In genomic region chr12:127389923-127390322, GRCh38 we compare ENCODE assay signal across 12 cellular contexts.
DNase-seq lines count a peak whose midpoint lies in the region; ATAC-seq and TF ChIP-seq lines count a peak whose summit lies in the region.
"Had no signal": no experiment of that assay in that cellular context is flagged by ENCODE, and none has a peak within 500 bp of the region (broad histone marks: within the 10 kb centered on the region; RNA-seq: fewer than 3 reads in every experiment).

No MANE protein-coding gene starts in this region.

- ATAC-seq in IMR-90 (ENCODE audit: low read depth) = 0 out of 2 replicates have a peak, but pooled peaks have one; percentile 24
- ATAC-seq in HG03521 (IDR thresholded peaks at IDR 0.05; ENCODE audit: unreplicated experiment) = no peak
- ATAC-seq in activated naive CD8-positive, alpha-beta T cell treated with anti-CD3 and anti-CD28 coated beads, Interleukin-2, amount 50 U/mL, for 24 hours = no peak
- no peak for ATAC-seq in HG02798 (IDR thresholded peaks at IDR 0.05; ENCODE audit: poor library complexity, unreplicated experiment)

- H3K14ac ChIP-seq in IMR-90 (replicated peaks; ENCODE audit: low read depth, low read length) = no peak overlapping the region

- peaks cover 3% of the 10 kb centered on the region; the same call in 1 of the 2 replicates for H3K9me3 ChIP-seq in IMR-90 (ENCODE audit: control insufficient read depth, insufficient read depth, low read length)

- no peaks in the 10 kb centered on the region for H3K9me1 ChIP-seq in IMR-90 (ENCODE audit: insufficient read depth, low read length)

- H3K27me3 ChIP-seq in IMR-90 (ENCODE audit: control insufficient read depth, insufficient read depth, low read length) (no peaks in the 10 kb centered on the region), brain microvascular endothelial cell (replicated peaks) (no peaks in the 10 kb centered on the region)

- no peak overlapping the region for H3K27ac Mint-ChIP-seq in activated naive CD8-positive, alpha-beta T cell treated with anti-CD3 and anti-CD28 coated beads, Interleukin-2, amount 50 U/mL, for 24 hours
- H3K27ac Mint-ChIP-seq: CD4-positive, alpha-beta T cell had no signal

- H3K4me1 ChIP-seq in IMR-90 (ENCODE audit: control insufficient read depth, insufficient read depth, low read length) = no peaks in the 10 kb centered on the region

- no peaks in the 10 kb centered on the region for H3K4me1 Mint-ChIP-seq in activated naive CD8-positive, alpha-beta T cell treated with anti-CD3 and anti-CD28 coated beads, Interleukin-2, amount 50 U/mL, for 24 hours

- H3K4me3 Mint-ChIP-seq in activated naive CD8-positive, alpha-beta T cell treated with anti-CD3 and anti-CD28 coated beads, Interleukin-2, amount 50 U/mL, for 24 hours = no peak overlapping the region
- H3K4me3 Mint-ChIP-seq: CD4-positive, alpha-beta T cell had no signal

- H3K56ac ChIP-seq in IMR-90 (ENCODE audit: extremely low read depth, insufficient read depth, low read length) = no peak overlapping the region

- in situ Hi-C loops in IMR-90 (cut with MboI; ENCODE audit: low sequenced_read_pairs) (no loop called here), brain microvascular endothelial cell (cut with HindIII; ENCODE audit: low pct_ligation_motif_present, low sequenced_read_pairs) (no loop called here)

- no peak overlapping the region for H4K91ac ChIP-seq in IMR-90 (ENCODE audit: insufficient read depth, low read depth, low read length)

- no CpG with 5 or more reads among the region's 2 CpGs for WGBS in IMR-90 (ENCODE audit: extremely low coverage in 2 of 2, insufficient read length in 1 of 2), 2 experiments

- intact Hi-C loops in IMR-90 (cut with micrococcal nuclease) = loop anchor here (5.0 kb wide), 1 partner anchor 167 kb away; no protein-coding TSS in a partner anchor

- no peak overlapping the region for H2BK5ac ChIP-seq in IMR-90 (ENCODE audit: low read depth, low read length, poor library complexity, severe bottlenecking)

- no peak overlapping the region for H3K18ac ChIP-seq in IMR-90 (ENCODE audit: low read depth, low read length)

- TF ChIP-seq CTCF in AG09319 (IDR thresholded peaks at IDR 0.05; ENCODE audit: low read depth, low read length) = no peak
- TF ChIP-seq CTCF in IMR-90 (conservative IDR thresholded peaks at IDR 0.05; ENCODE audit: low read depth, low read length) = no peak
- TF ChIP-seq CTCF in brain microvascular endothelial cell (IDR thresholded peaks at IDR 0.05; ENCODE audit: low read depth, low read length, missing control alignments) = no peak

- no peaks in the 10 kb centered on the region for H4K20me1 ChIP-seq in IMR-90 (ENCODE audit: insufficient read depth, low read length)

- no peak overlapping the region for H2BK15ac ChIP-seq in IMR-90 (ENCODE audit: low read depth, low read length)

- no peak overlapping the region for H3K4me2 ChIP-seq in IMR-90 (ENCODE audit: low read depth, low read length)

- no peak overlapping the region for H3K23ac ChIP-seq in IMR-90 (ENCODE audit: low read depth, low read length)

- no peak overlapping the region for H3K4me3 ChIP-seq in IMR-90 (ENCODE audit: insufficient read depth, low read depth, low read length)
- no peak overlapping the region for H3K4me3 ChIP-seq in brain microvascular endothelial cell (ENCODE audit: low read depth, low read length)

- no peak overlapping the region for H2AK9ac ChIP-seq in IMR-90 (replicated peaks; ENCODE audit: low read depth, low read length, poor library complexity)

- no peak overlapping the region for H2AFZ ChIP-seq in IMR-90 (replicated peaks; ENCODE audit: low read length, poor library complexity)

- H4K8ac ChIP-seq in IMR-90 (ENCODE audit: low read depth in 2 of 2, low read length in 2 of 2) = no peak overlapping the region

- no TSS peak for BruUV-seq in IMR-90 (replicated peaks; lab: Mats Ljungman, UMichigan)

- POLR2A ChIA-PET in IMR-90 (lab: Charles Lee; ENCODE audit: unreplicated experiment) = no interaction called here

- H3K36me3 ChIP-seq in IMR-90 (ENCODE audit: control insufficient read depth, insufficient read depth, low read length) (no peaks in the 10 kb centered on the region), brain microvascular endothelial cell (replicated peaks) (no peaks in the 10 kb centered on the region)

- H3K4ac ChIP-seq in IMR-90 (ENCODE audit: low read depth, low read length) = no peak overlapping the region

- no peaks in the 10 kb centered on the region for H3K36me3 Mint-ChIP-seq in activated naive CD8-positive, alpha-beta T cell treated with anti-CD3 and anti-CD28 coated beads, Interleukin-2, amount 50 U/mL, for 24 hours (ENCODE audit: low read depth)

- dilution Hi-C loops in IMR-90 (cut with HindIII; ENCODE audit: low sequenced_read_pairs, unreplicated experiment) = no loop called here

- no peak overlapping the region for H4K5ac ChIP-seq in IMR-90 (ENCODE audit: low read depth, low read length)

- H3K27ac ChIP-seq in IMR-90 (ENCODE audit: insufficient read depth, low read length) (no peak overlapping the region), brain microvascular endothelial cell (no peak overlapping the region)
- H3K27ac ChIP-seq: VCaP had no signal

- peaks cover 2% of the 10 kb centered on the region for H3K27me3 Mint-ChIP-seq in activated naive CD8-positive, alpha-beta T cell treated with anti-CD3 and anti-CD28 coated beads, Interleukin-2, amount 50 U/mL, for 24 hours
- H3K27me3 Mint-ChIP-seq: CD4-positive, alpha-beta T cell had no signal

- no peak overlapping the region for H2AK5ac ChIP-seq in IMR-90 (ENCODE audit: low read depth, low read length)

- no peak for TF ChIP-seq RAD21 in IMR-90 (IDR thresholded peaks at IDR 0.05; ENCODE audit: low read length)

- no peak for TF ChIP-seq POLR2A in IMR-90 (IDR thresholded peaks at IDR 0.05; ENCODE audit: low read depth, low read length)

- no peaks in the 10 kb centered on the region for H3K9me3 Mint-ChIP-seq in activated naive CD8-positive, alpha-beta T cell treated with anti-CD3 and anti-CD28 coated beads, Interleukin-2, amount 50 U/mL, for 24 hours
- H3K9me3 Mint-ChIP-seq: CD4-positive, alpha-beta T cell had no signal

- H2BK120ac ChIP-seq in IMR-90 (ENCODE audit: low read depth, low read length) = no peak overlapping the region

- DNase-seq in AG09319 (ENCODE audit: extremely low read depth, low read depth) (peak; percentile 28), IMR-90 (peak; percentile 60), brain microvascular endothelial cell (peak; percentile 75), kidney glomerular epithelial cell (lab: John Stamatoyannopoulos, UW) (peak; percentile 66), COLO668 (lab: John Stamatoyannopoulos, UW; ENCODE audit: unreplicated experiment) (no peak)
- DNase-seq in activated naive CD8-positive, alpha-beta T cell treated with anti-CD3 and anti-CD28 coated beads, Interleukin-2, amount 50 U/mL, for 24 hours = no peak
- DNase-seq: CD4-positive, alpha-beta T cell; effector CD8-positive, alpha-beta T cell; NCI-H1417 treated with DMSO at 0.1 percent for 48 hours had no signal

- H2BK20ac ChIP-seq in IMR-90 (ENCODE audit: low read depth, low read length) = no peak overlapping the region

- H3K9ac ChIP-seq in IMR-90 (ENCODE audit: low read depth, low read length) = no peak overlapping the region

- no peaks in the 10 kb centered on the region for H3K79me1 ChIP-seq in IMR-90 (ENCODE audit: low read depth in 1 of 2, low read length in 2 of 2)

- CTCF ChIA-PET in IMR-90 (lab: Yijun Ruan, JAX) = interaction anchor here (0.7 to 1.1 kb wide), 2 partner anchors 9 to 287 kb away, joined by 3 read pairs; no protein-coding TSS in a partner anchor

TF ChIP-seq in IMR-90, 13 proteins besides CTCF, POLR2A, EP300 and RAD21:
- TF ChIP-seq, protein P1, sequence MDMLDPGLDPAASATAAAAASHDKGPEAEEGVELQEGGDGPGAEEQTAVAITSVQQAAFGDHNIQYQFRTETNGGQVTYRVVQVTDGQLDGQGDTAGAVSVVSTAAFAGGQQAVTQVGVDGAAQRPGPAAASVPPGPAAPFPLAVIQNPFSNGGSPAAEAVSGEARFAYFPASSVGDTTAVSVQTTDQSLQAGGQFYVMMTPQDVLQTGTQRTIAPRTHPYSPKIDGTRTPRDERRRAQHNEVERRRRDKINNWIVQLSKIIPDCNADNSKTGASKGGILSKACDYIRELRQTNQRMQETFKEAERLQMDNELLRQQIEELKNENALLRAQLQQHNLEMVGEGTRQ (IDR thresholded peaks at IDR 0.05; ENCODE audit: low read depth, low read length) = no peak
- no peak for TF ChIP-seq NFE2L2 (IDR thresholded peaks at IDR 0.05; ENCODE audit: low read depth, low read length)
- TF ChIP-seq CHD1 (IDR thresholded peaks at IDR 0.05; ENCODE audit: low read depth, low read length) = no peak
- TF ChIP-seq CEBPB (IDR thresholded peaks at IDR 0.05; ENCODE audit: low read depth, low read length) = no peak
- TF ChIP-seq SMC3 (IDR thresholded peaks at IDR 0.05; ENCODE audit: low read depth, low read length) = no peak
- TF ChIP-seq RFX5 (IDR thresholded peaks at IDR 0.05; ENCODE audit: low read depth, low read length) = no peak
- TF ChIP-seq FOS (IDR thresholded peaks at IDR 0.05; ENCODE audit: low read depth, low read length) = no peak
- no peak for TF ChIP-seq BHLHE40 (IDR thresholded peaks at IDR 0.05; ENCODE audit: low read depth, low read length)
- no peak for TF ChIP-seq MAFK (IDR thresholded peaks at IDR 0.05; ENCODE audit: low read depth, low read length)
- no peak for TF ChIP-seq ELK1 (IDR thresholded peaks at IDR 0.05; ENCODE audit: borderline replicate concordance, low read depth, low read length)

Comparison
In these comparisons a context has a peak if more than half of its experiments do, and no peak if none do; other contexts are left out.
1. DNase-seq: peak in AG09319 (single experiment), IMR-90 (single experiment), brain microvascular endothelial cell (single experiment) and kidney glomerular epithelial cell (single experiment); none in activated naive CD8-positive, alpha-beta T cell treated with anti-CD3 and anti-CD28 coated beads, Interleukin-2, amount 50 U/mL, for 24 hours (single experiment) and COLO668 (single experiment).